Comparison of ENCODE assay signal across 27 cellular contexts in genomic region chr4:129371901-129372300, GRCh38.
"Had no signal": no experiment of that assay in that cellular context is flagged by ENCODE, and none has a peak within 500 bp of the region (broad histone marks: within the 10 kb centered on the region; RNA-seq: fewer than 3 reads in every experiment).

No MANE protein-coding gene starts in this region.

- H3K27ac ChIP-seq: KMS-11, SJCRH30 had no signal

- H3K4me1 ChIP-seq: SJCRH30 had no signal

- ATAC-seq: activated CD4-positive, alpha-beta T cell treated with anti-CD3 and anti-CD28 coated beads for 36 hours; activated CD4-positive, CD25-positive, alpha-beta regulatory T cell treated with anti-CD3 and anti-CD28 coated beads, Interleukin-2, amount 50 U/mL, for 24 hours; activated CD8-positive, alpha-beta T cell treated with anti-CD3 and anti-CD28 coated beads, Interleukin-2, amount 10 ng/mL, durations not matched to agents 7 days and 5 days; activated naive CD4-positive, alpha-beta T cell treated with anti-CD3 and anti-CD28 coated beads, Interleukin-2, amount 50 U/mL, for 72 hours; activated T-cell treated with anti-CD3 and anti-CD28 coated beads, Interleukin-2, amount 50 U/mL, for 4 hours; WTC11 had no signal

- H3K4me3 ChIP-seq: SJCRH30 had no signal

- H3K9me2 ChIP-seq: SK-N-SH had no signal

- H3K36me3 ChIP-seq: SJCRH30 had no signal

- H3K9me3 ChIP-seq: SJCRH30, SK-N-SH had no signal

- H3K4me2 ChIP-seq: KMS-11, SK-N-SH had no signal

- DNase-seq: activated CD4-positive, alpha-beta T cell treated with anti-CD3 and anti-CD28 coated beads for 36 hours; activated CD4-positive, alpha-beta T cell treated with anti-CD3 and anti-CD28 coated beads, Interleukin-2, amount 10 ng/mL, durations not matched to agents 7 days and 5 days; activated CD4-positive, alpha-beta T cell treated with anti-CD3 and anti-CD28 coated beads, Interleukin-2, amount 50 U/mL, for 48 hours; activated CD8-positive, alpha-beta T cell treated with anti-CD3 and anti-CD28 coated beads, Interleukin-2, amount 10 ng/mL, durations not matched to agents 7 days and 5 days; activated gamma-delta T cell treated with Interleukin-2 at 50 U/mL for 16 hours; activated naive CD4-positive, alpha-beta T cell treated with anti-CD3 and anti-CD28 coated beads for 36 hours; activated T-cell treated with anti-CD3 and anti-CD28 coated beads for 4 hours; activated T-cell treated with anti-CD3 and anti-CD28 coated beads, Interleukin-2, amount 50 U/mL, for 4 hours; anterior cingulate cortex; caudate nucleus; MM.1S; MV-4-11; NCI-H1092; NCI-H1436 treated with DMSO at 0.1 percent for 48 hours; NCI-H1694 treated with DMSO at 0.1 percent for 48 hours; NCI-H2029; NCI-H510A; NCI-H526; NCI-H748 treated with DMSO at 0.1 percent for 48 hours; OCI-M1; SHP77; SJCRH30; SK-N-SH had no signal
